ENCODE assay signal across 1 cellular context in genomic region chr9:6779417-6780241, GRCh38.
TF ChIP-seq lines count a peak whose summit lies in the region.

No MANE protein-coding gene starts in this region.

TF ChIP-seq in HEK293, 187 proteins besides CTCF, POLR2A, EP300 and RAD21 (continued from another document):
- no peak for TF ChIP-seq KLF1 (tag by site-specific recombination; IDR thresholded peaks at IDR 0.05)
- TF ChIP-seq ZNF596 (tag by site-specific recombination; IDR thresholded peaks at IDR 0.05), result 0 out of 2 replicates have a peak, but pooled peaks have one; percentile 27
- TF ChIP-seq OSR2 (tag by site-specific recombination; IDR thresholded peaks at IDR 0.05), result peak; percentile 87
- TF ChIP-seq PRDM6 (tag by site-specific recombination; IDR thresholded peaks at IDR 0.05), result 0 out of 2 replicates have a peak, but pooled peaks have one; percentile 33
- 0 out of 2 replicates have a peak, but pooled peaks have one; percentile 11 for TF ChIP-seq ZNF366 (tag by site-specific recombination; conservative IDR thresholded peaks at IDR 0.05)
- TF ChIP-seq ZNF211 (tag by site-specific recombination; IDR thresholded peaks at IDR 0.05; ENCODE audit: low read depth), result no peak
- TF ChIP-seq ZBTB17 (tag by site-specific recombination; IDR thresholded peaks at IDR 0.05), result no peak
TF ChIP-seq in HEK293: peak in this region for 7.
